Comparison of ENCODE assay signal across 17 cellular contexts in the genomic region with DNA sequence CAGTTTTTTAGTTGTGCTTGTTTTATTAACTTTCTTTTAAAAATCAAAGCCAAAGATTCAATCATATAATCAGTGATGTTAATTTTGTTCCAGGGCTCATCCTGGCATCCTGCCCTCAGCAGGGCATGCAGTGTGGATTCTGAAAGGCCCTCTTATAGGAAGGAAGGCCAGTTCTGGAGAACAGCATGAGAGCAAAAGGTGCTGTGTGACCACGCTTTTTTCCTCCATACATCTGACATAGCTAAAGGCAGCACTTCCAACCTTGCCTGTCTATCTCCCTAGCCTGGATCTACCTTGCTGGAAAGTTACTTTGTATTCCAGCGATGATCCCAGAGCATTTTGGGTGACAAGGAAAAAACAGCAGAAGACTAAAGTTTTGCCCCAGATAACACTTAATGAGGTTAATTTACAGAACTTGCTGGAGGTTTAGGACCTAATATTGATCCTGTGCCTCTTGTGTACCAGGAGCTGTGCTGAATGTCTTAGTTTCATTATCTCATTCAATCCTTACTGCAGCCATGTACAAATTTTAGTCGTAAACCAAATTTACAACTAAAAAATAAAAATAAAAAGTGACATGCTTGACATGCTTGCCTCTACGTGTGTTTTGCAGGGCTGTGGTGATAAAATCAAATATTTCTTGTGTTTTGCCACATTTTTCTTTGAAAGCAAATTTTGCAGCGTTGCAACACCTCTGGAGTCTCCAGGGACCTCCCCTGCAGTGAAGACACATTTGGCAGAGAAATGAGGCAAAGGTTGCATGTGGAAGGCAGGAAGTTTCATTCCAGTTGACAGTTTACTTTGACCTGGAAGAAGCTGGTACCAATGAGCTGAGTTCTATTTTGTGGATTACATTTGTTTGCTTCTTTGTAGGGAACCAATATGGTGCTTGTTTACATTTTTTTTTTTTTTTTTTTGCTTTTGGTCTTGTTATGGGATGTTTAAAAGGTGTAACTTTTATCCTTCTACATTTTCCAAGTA. TPM values are rescaled to one million over a fixed set of nuclear protein-coding genes. Genes with fewer than 3 reads are reported as not detected.
DNase-seq lines count a peak whose midpoint lies in the region; ATAC-seq and TF ChIP-seq lines count a peak whose summit lies in the region.
"Had no signal": no experiment of that assay in that cellular context is flagged by ENCODE, and none has a peak within 500 bp of the region (broad histone marks: within the 10 kb centered on the region; RNA-seq: fewer than 3 reads in every experiment).

No MANE protein-coding gene starts in this region.

- peak overlapping the region; percentile 37 for H3K27ac ChIP-seq in mammary epithelial cell (ENCODE audit: insufficient read depth, low read depth, low read length)
- H3K27ac ChIP-seq: C4-2B, parathyroid adenoma had no signal

- H3K27me3 ChIP-seq in mammary epithelial cell (ENCODE audit: insufficient read depth, low read length) = no peaks in the 10 kb centered on the region

- no peaks in the 10 kb centered on the region for H4K20me1 ChIP-seq in mammary epithelial cell (ENCODE audit: insufficient read depth, low read length)

- H3K9ac ChIP-seq in mammary epithelial cell (ENCODE audit: insufficient read depth, low read length) = no peak overlapping the region
- H3K9ac ChIP-seq: parathyroid adenoma had no signal

- CTCF ChIA-PET in mammary epithelial cell (lab: Charles Lee; ENCODE audit: low non-redundant PET) (no interaction called here), HEK293T (lab: Yijun Ruan, JAX) (interaction anchor here (2.0 kb wide), 1 partner anchor 12 kb away, joined by 8 read pairs; no protein-coding TSS in a partner anchor)

- H3K79me2 ChIP-seq in mammary epithelial cell (ENCODE audit: insufficient read depth, low read length) = peaks cover 91% of the 10 kb centered on the region
- H3K79me2 ChIP-seq: parathyroid adenoma had no signal

- dilution Hi-C loops in mammary epithelial cell (cut with HindIII; ENCODE audit: low sequenced_read_pairs) = no loop called here

- no TSS peak for BruUV-seq in mammary epithelial cell (replicated peaks; lab: Mats Ljungman, UMichigan)

- intact Hi-C loops in mammary epithelial cell (cut with micrococcal nuclease) (no loop called here), lower leg skin (cut with DNase I; ENCODE audit: low total_unique reads) (no loop called here)

- 36% methylated on average over 5 of the region's 5 CpGs for WGBS in mammary epithelial cell (ENCODE audit: low coverage, missing lambda C conversion rate)
- 57 to 59% methylated on average over 5 of the region's 5 CpGs for WGBS in lower leg skin, 2 donors

- H3K4me2 ChIP-seq in mammary epithelial cell (ENCODE audit: insufficient read depth, low read depth, low read length) = peak overlapping the region; percentile 57

- no peak for TF ChIP-seq POLR2A in lower leg skin (IDR thresholded peaks at IDR 0.05)

- ATAC-seq in omental fat pad (ENCODE audit: low FRiP score) (peak; percentile 55), HG02870 (IDR thresholded peaks at IDR 0.05; ENCODE audit: unreplicated experiment) (no peak)
- ATAC-seq: mucosa of descending colon had no signal

- no peaks in the 10 kb centered on the region for H3K9me3 ChIP-seq in mammary epithelial cell (replicated peaks; ENCODE audit: insufficient read depth, low read length)
- H3K9me3 ChIP-seq: mucosa of descending colon had no signal

- no peak overlapping the region for H2AFZ ChIP-seq in mammary epithelial cell (ENCODE audit: low read depth, low read length)
- H2AFZ ChIP-seq: parathyroid adenoma had no signal

- H3K4me3 ChIP-seq in mammary epithelial cell (replicated peaks in 1 of 3; ENCODE audit: insufficient read depth in 1 of 3, low read depth in 2 of 3, low read length in 3 of 3) (no peak overlapping the region), lower leg skin (ENCODE audit: low read depth, poor library complexity, severe bottlenecking) (no peak overlapping the region)
- H3K4me3 ChIP-seq: mucosa of descending colon had no signal

- peaks cover 44% of the 10 kb centered on the region for H3K4me1 ChIP-seq in mammary epithelial cell (ENCODE audit: insufficient read depth, low read length)
- H3K4me1 ChIP-seq: parathyroid adenoma had no signal

- POLR2A ChIA-PET in HEK293T (lab: Yijun Ruan, JAX) = no interaction called here

- DNase-seq in EH (ENCODE audit: low read depth) (peak; percentile 48), M059J (ENCODE audit: low read depth) (peak; percentile 55), mammary epithelial cell (no peak), omental fat pad (ENCODE audit: low spot score) (no peak), lower leg skin (ENCODE audit: low spot score in 2 of 2) (no peak), HEK293T (ENCODE audit: extremely low spot score) (no peak)
- DNase-seq: activated CD4-positive, alpha-beta T cell treated with anti-CD3 and anti-CD28 coated beads for 1 hour; activated T-cell treated with anti-CD3 and anti-CD28 coated beads, Interleukin-2, amount 50 U/mL, for 24 hours; cerebellar nuclear complex; glutamatergic neuron; kidney; mucosa of descending colon; NCI-H1105 treated with DMSO at 0.1 percent for 48 hours; NCI-H446 treated with DMSO at 0.1 percent for 48 hours had no signal

- TF ChIP-seq CTCF in mammary epithelial cell (conservative IDR thresholded peaks at IDR 0.05 in 1 of 2, IDR thresholded peaks at IDR 0.05 in 1 of 2; ENCODE audit: extremely low read depth in 1 of 2, insufficient read depth in 1 of 2, low read depth in 1 of 2, low read length in 2 of 2) = no peak
- TF ChIP-seq CTCF in omental fat pad (IDR thresholded peaks at IDR 0.05) = no peak
- TF ChIP-seq CTCF in lower leg skin (IDR thresholded peaks at IDR 0.05) = no peak

- in situ Hi-C loops in mammary epithelial cell (cut with MboI; ENCODE audit: low sequenced_read_pairs in 2 of 2) = no loop called here

- H3K36me3 ChIP-seq in mammary epithelial cell (ENCODE audit: insufficient read depth, low read length) = peaks cover 10% of the 10 kb centered on the region

TF ChIP-seq in HEK293T, 16 proteins besides CTCF, POLR2A, EP300 and RAD21:
- no peak for TF ChIP-seq FOXM1 (IDR thresholded peaks at IDR 0.05; ENCODE audit: borderline replicate concordance)
- TF ChIP-seq FOXA1 (IDR thresholded peaks at IDR 0.05) = no peak
- no peak for TF ChIP-seq CTBP1 (IDR thresholded peaks at IDR 0.05; ENCODE audit: borderline replicate concordance)
- no peak for TF ChIP-seq TARDBP (IDR thresholded peaks at IDR 0.05)

RNA-seq across cellular contexts. Expression of a gene that starts 13.2 kb away (rescaled TPM):
- total RNA-seq in M059J (2014; rRNA removed; shearing (Covaris generic)) = 28.7 and 42.6 TPM in 2 replicates
- total RNA-seq in mammary epithelial cell = 100 to 1,000 TPM in 1 of 2 donors, 10 to 100 TPM in 1; 94.2 to 111 TPM
- 90.3 TPM for polyA plus RNA-seq in mammary epithelial cell
- polyA minus RNA-seq in mammary epithelial cell = 188 TPM
- total RNA-seq in omental fat pad = 10 to 100 TPM; 10.5 to 75.3 (median 23.4) TPM
- 10 to 100 TPM; 18.5 to 37.7 (median 23.9) TPM for total RNA-seq in lower leg skin

Comparison
In these comparisons a context has a peak if more than half of its experiments do, and no peak if none do; other contexts are left out.
1. DNase-seq: peak in EH (single experiment) and M059J (single experiment); none in mammary epithelial cell (single experiment), omental fat pad (single experiment), lower leg skin (0 of 2) and HEK293T (single experiment).